Comparison of ENCODE assay signal across 11 cellular contexts in the genomic region with DNA sequence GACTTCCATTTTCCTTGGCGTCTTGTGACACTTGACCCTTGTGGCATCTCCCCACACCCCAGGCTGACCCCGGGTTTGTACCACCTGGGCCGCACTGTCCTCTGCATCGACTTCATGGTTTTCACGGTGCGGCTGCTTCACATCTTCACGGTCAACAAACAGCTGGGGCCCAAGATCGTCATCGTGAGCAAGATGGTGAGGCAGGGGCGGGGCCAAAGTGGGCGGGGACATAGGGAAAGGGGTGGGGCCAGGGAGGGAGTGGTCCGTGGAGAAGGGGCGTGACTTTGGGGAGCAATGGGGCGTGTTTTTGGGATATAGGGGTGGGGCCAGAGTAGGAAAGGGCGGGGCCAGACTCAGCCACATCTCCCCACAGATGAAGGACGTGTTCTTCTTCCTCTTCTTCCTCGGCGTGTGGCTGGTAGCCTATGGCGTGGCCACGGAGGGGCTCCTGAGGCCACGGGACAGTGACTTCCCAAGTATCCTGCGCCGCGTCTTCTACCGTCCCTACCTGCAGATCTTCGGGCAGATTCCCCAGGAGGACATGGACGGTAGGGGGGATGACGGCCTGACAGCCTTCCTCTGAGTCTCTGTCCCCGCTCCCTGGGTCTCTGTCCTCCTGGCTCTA. TPM values are rescaled to one million over a fixed set of nuclear protein-coding genes. Genes with fewer than 3 reads are reported as not detected.
DNase-seq lines count a peak whose midpoint lies in the region; FAIRE-seq and TF ChIP-seq lines count a peak whose summit lies in the region.
"Had no signal": no experiment of that assay in that cellular context is flagged by ENCODE, and none has a peak within 500 bp of the region (broad histone marks: within the 10 kb centered on the region; RNA-seq: fewer than 3 reads in every experiment).

No MANE protein-coding gene starts in this region.

- H3K9me3 Mint-ChIP-seq in activated naive CD4-positive, alpha-beta T cell treated with anti-CD3 and anti-CD28 coated beads for 36 hours = no peaks in the 10 kb centered on the region

- H3K4me3 Mint-ChIP-seq in activated naive CD4-positive, alpha-beta T cell treated with anti-CD3 and anti-CD28 coated beads for 36 hours = no peak overlapping the region

- intact Hi-C loops in activated naive CD4-positive, alpha-beta T cell treated with anti-CD3 and anti-CD28 coated beads for 36 hours (cut with micrococcal nuclease) = no loop called here

- TF ChIP-seq CTCF in OCI-LY3 (IDR thresholded peaks at IDR 0.05; ENCODE audit: low read depth, low read length) = no peak

- H4K20me1 ChIP-seq in OCI-LY3 (ENCODE audit: insufficient read depth, low read length) = no peaks in the 10 kb centered on the region

- no peaks in the 10 kb centered on the region for H3K9me3 ChIP-seq in OCI-LY3 (ENCODE audit: insufficient read depth, low read length)

- H3K4me1 ChIP-seq in OCI-LY3 (ENCODE audit: low read length) = peaks cover 21% of the 10 kb centered on the region

- H3K36me3 ChIP-seq in OCI-LY3 (replicated peaks; ENCODE audit: low read depth, low read length) = peaks cover 5% of the 10 kb centered on the region

- CTCF ChIA-PET in activated naive CD4-positive, alpha-beta T cell treated with anti-CD3 and anti-CD28 coated beads for 36 hours (lab: Charles Lee) = interaction anchor here (0.6 to 2.0 kb wide), 3 partner anchors 8 to 200 kb away, joined by 3 to 16 read pairs (median 3); no protein-coding TSS in a partner anchor

- H3K9ac ChIP-seq in OCI-LY3 (ENCODE audit: low read length) = peak overlapping the region; percentile 78

- H3K36me3 Mint-ChIP-seq in activated naive CD4-positive, alpha-beta T cell treated with anti-CD3 and anti-CD28 coated beads for 36 hours (ENCODE audit: low read depth) = no peaks in the 10 kb centered on the region

- H3K4me3 ChIP-seq in OCI-LY3 (ENCODE audit: low read length) = peak overlapping the region; percentile 86

- FAIRE-seq in urothelium cell line (lab: Jason Lieb, UNC) = no peak
- FAIRE-seq: bronchial epithelial cell, frontal cortex had no signal

- no peaks in the 10 kb centered on the region for H3K27me3 Mint-ChIP-seq in activated naive CD4-positive, alpha-beta T cell treated with anti-CD3 and anti-CD28 coated beads for 36 hours (ENCODE audit: low read depth)

- H3K27ac Mint-ChIP-seq in activated naive CD4-positive, alpha-beta T cell treated with anti-CD3 and anti-CD28 coated beads for 36 hours = no peak overlapping the region

- DNase-seq in stimulated activated CD4-positive, alpha-beta T cell treated with anti-CD3 and anti-CD28 coated beads, Interleukin-2, amount 100 ng/mL, for 24 hours = peak; percentile 21 to 34
- no peak for DNase-seq in stimulated activated CD4-positive, alpha-beta T cell treated with anti-CD3 and anti-CD28 coated beads, Interleukin-12 subunit alpha, Interleukin-12 subunit beta, amount 100 ng/mL, for 4 hours
- DNase-seq in dermis blood vessel endothelial cell (peak; percentile 23), urothelium cell line (ENCODE audit: low spot score) (peak; percentile 38), T-helper 2 cell (no peak)
- no peak for DNase-seq in activated naive CD4-positive, alpha-beta T cell treated with Interleukin-2 at 50 U/mL for 16 hours
- DNase-seq in activated naive CD4-positive, alpha-beta T cell treated with anti-CD3 and anti-CD28 coated beads for 36 hours = no peak
- DNase-seq: NCI-H187 had no signal

- peaks cover 2% of the 10 kb centered on the region for H3K4me1 Mint-ChIP-seq in activated naive CD4-positive, alpha-beta T cell treated with anti-CD3 and anti-CD28 coated beads for 36 hours (ENCODE audit: low read depth)

- peaks cover 9% of the 10 kb centered on the region for H3K79me2 ChIP-seq in OCI-LY3 (ENCODE audit: low read length)

- peak overlapping the region; percentile 93 for H3K4me2 ChIP-seq in OCI-LY3 (ENCODE audit: low read length)

- peak overlapping the region; percentile 85; the same call in 1 of the 2 replicates for H2AFZ ChIP-seq in OCI-LY3 (ENCODE audit: low read depth, low read length)

- peaks cover 7% of the 10 kb centered on the region; the same call in 1 of the 2 replicates for H3K27me3 ChIP-seq in OCI-LY3 (ENCODE audit: low read depth, low read length)

- peak overlapping the region; percentile 72 for H3K27ac ChIP-seq in OCI-LY3 (ENCODE audit: low read length)

RNA-seq across cellular contexts. Expression of a gene that starts 42.8 kb away (rescaled TPM):
- 20.9 and 25.7 TPM in 2 replicates for total RNA-seq in dermis blood vessel endothelial cell
- total RNA-seq in activated naive CD4-positive, alpha-beta T cell treated with anti-CD3 and anti-CD28 coated beads for 36 hours = under 1 TPM; 0.22 to 0.62 TPM

RNA-seq across cellular contexts. Expression of a gene that starts 45.2 kb away (rescaled TPM):
- total RNA-seq in dermis blood vessel endothelial cell = not detected in 2 replicates
- total RNA-seq in activated naive CD4-positive, alpha-beta T cell treated with anti-CD3 and anti-CD28 coated beads for 36 hours = not detected
- total RNA-seq: bronchial epithelial cell had no signal

Comparison
In these comparisons a context has a peak if more than half of its experiments do, and no peak if none do; other contexts are left out.
1. DNase-seq: peak in stimulated activated CD4-positive, alpha-beta T cell treated with anti-CD3 and anti-CD28 coated beads, Interleukin-2, amount 100 ng/mL, for 24 hours (2 of 2), dermis blood vessel endothelial cell (single experiment) and urothelium cell line (single experiment); none in stimulated activated CD4-positive, alpha-beta T cell treated with anti-CD3 and anti-CD28 coated beads, Interleukin-12 subunit alpha, Interleukin-12 subunit beta, amount 100 ng/mL, for 4 hours (single experiment), T-helper 2 cell (0 of 5), activated naive CD4-positive, alpha-beta T cell treated with Interleukin-2 at 50 U/mL for 16 hours (single experiment) and activated naive CD4-positive, alpha-beta T cell treated with anti-CD3 and anti-CD28 coated beads for 36 hours (single experiment).
2. RNA of a gene that starts 42.8 kb away (total RNA-seq): 20.9 to 25.7 TPM in dermis blood vessel endothelial cell; 0.22 to 0.62 TPM in activated naive CD4-positive, alpha-beta T cell treated with anti-CD3 and anti-CD28 coated beads for 36 hours; every median in the first group is over 10 times any median in the second.